Comparison of ENCODE assay signal across 26 cellular contexts in genomic region chr6:125966569-125966968, GRCh38.
"Had no signal": no experiment of that assay in that cellular context is flagged by ENCODE, and none has a peak within 500 bp of the region (broad histone marks: within the 10 kb centered on the region; RNA-seq: fewer than 3 reads in every experiment).

No MANE protein-coding gene starts in this region.

- H3K9me3 ChIP-seq: ascending aorta, lower lobe of right lung, stomach, thoracic aorta, vagina had no signal

- H3K36me3 ChIP-seq: brain microvascular endothelial cell, thoracic aorta had no signal

- DNase-seq: activated CD4-positive, alpha-beta T cell treated with anti-CD3 and anti-CD28 coated beads, Interleukin-2, amount 10 ng/mL, durations not matched to agents 24 days and 14 days; activated CD8-positive, alpha-beta T cell treated with anti-CD3 and anti-CD28 coated beads, Interleukin-2, amount 10 ng/mL, durations not matched to agents 7 days and 5 days; activated gamma-delta T cell treated with Interleukin-2 at 50 U/mL for 16 hours; brain microvascular endothelial cell; caudate nucleus; effector memory CD8-positive, alpha-beta T cell; foreskin melanocyte; lower lobe of right lung; naive B cell; occipital lobe; small intestine; stimulated activated CD4-positive, alpha-beta T cell treated with anti-CD3 and anti-CD28 coated beads, Interleukin-2, amount 100 ng/mL, for 24 hours; stomach had no signal

- H3K4me1 ChIP-seq: lower lobe of right lung, vagina had no signal

- H3K4me3 ChIP-seq: ascending aorta, lower lobe of right lung, stomach, thoracic aorta, vagina had no signal

- H3K4me1 Mint-ChIP-seq: neural crest cell had no signal

- H3K9me3 Mint-ChIP-seq: activated CD4-positive, alpha-beta T cell treated with anti-CD3 and anti-CD28 coated beads, Interleukin-2, amount 10 ng/mL, durations not matched to agents 24 days and 14 days; activated naive CD4-positive, alpha-beta T cell treated with anti-CD3 and anti-CD28 coated beads, Interleukin-2, amount 50 U/mL, for 24 hours; activated T-helper 1 cell treated with anti-CD3 and anti-CD28 coated beads, Interleukin-12 subunit alpha, Interleukin-12 subunit beta, Interleukin-2, Interleukin-4 antibody, amounts not matched to agents 30 ng/mL and 10 ng/mL and 1 ng/mL, durations not matched to agents 14 hours and 24 hours and 36 hours; effector memory CD8-positive, alpha-beta T cell; naive B cell; neural crest cell; stimulated activated memory B cell treated with anti-CD40 and anti-IgM and Interleukin-4, amounts not matched to agents 10 μg/mL and 1 μg/mL and 100 μg/mL, for 72 hours; type B pancreatic cell had no signal

- H3K4me3 Mint-ChIP-seq: activated CD4-positive, alpha-beta T cell treated with anti-CD3 and anti-CD28 coated beads, Interleukin-2, amount 10 ng/mL, durations not matched to agents 24 days and 14 days; activated CD8-positive, alpha-beta T cell treated with anti-CD3 and anti-CD28 coated beads, Interleukin-2, amount 10 ng/mL, durations not matched to agents 7 days and 5 days; activated naive CD4-positive, alpha-beta T cell treated with anti-CD3 and anti-CD28 coated beads, Interleukin-2, amount 50 U/mL, for 24 hours; activated T-helper 1 cell treated with anti-CD3 and anti-CD28 coated beads, Interleukin-12 subunit alpha, Interleukin-12 subunit beta, Interleukin-2, Interleukin-4 antibody, amounts not matched to agents 30 ng/mL and 10 ng/mL and 1 ng/mL, durations not matched to agents 14 hours and 24 hours and 36 hours; effector memory CD8-positive, alpha-beta T cell; neural crest cell; stimulated activated memory B cell treated with anti-CD40 and anti-IgM and Interleukin-4, amounts not matched to agents 10 μg/mL and 1 μg/mL and 100 μg/mL, for 72 hours; type B pancreatic cell had no signal

- ATAC-seq: activated CD8-positive, alpha-beta T cell treated with anti-CD3 and anti-CD28 coated beads, Interleukin-2, amount 10 ng/mL, durations not matched to agents 7 days and 5 days; effector memory CD8-positive, alpha-beta T cell; esophagus mucosa; left lobe of liver; lower lobe of right lung; sciatic nerve; stimulated activated memory B cell treated with anti-CD40 and anti-IgM and Interleukin-4, amounts not matched to agents 10 μg/mL and 1 μg/mL and 100 μg/mL, for 72 hours had no signal

- FAIRE-seq: colon, endothelial cell of umbilical vein, small intestine had no signal

- H3K27ac Mint-ChIP-seq: activated CD4-positive, alpha-beta T cell treated with anti-CD3 and anti-CD28 coated beads, Interleukin-2, amount 10 ng/mL, durations not matched to agents 24 days and 14 days; activated CD8-positive, alpha-beta T cell treated with anti-CD3 and anti-CD28 coated beads, Interleukin-2, amount 10 ng/mL, durations not matched to agents 7 days and 5 days; activated naive CD4-positive, alpha-beta T cell treated with anti-CD3 and anti-CD28 coated beads, Interleukin-2, amount 50 U/mL, for 24 hours; activated T-helper 1 cell treated with anti-CD3 and anti-CD28 coated beads, Interleukin-12 subunit alpha, Interleukin-12 subunit beta, Interleukin-2, Interleukin-4 antibody, amounts not matched to agents 30 ng/mL and 10 ng/mL and 1 ng/mL, durations not matched to agents 14 hours and 24 hours and 36 hours; stimulated activated memory B cell treated with anti-CD40 and anti-IgM and Interleukin-4, amounts not matched to agents 10 μg/mL and 1 μg/mL and 100 μg/mL, for 72 hours; type B pancreatic cell had no signal

- H3K27ac ChIP-seq: ascending aorta, brain microvascular endothelial cell, lower lobe of right lung, stomach, thoracic aorta, vagina had no signal

- H3K27me3 Mint-ChIP-seq: activated CD4-positive, alpha-beta T cell treated with anti-CD3 and anti-CD28 coated beads, Interleukin-2, amount 10 ng/mL, durations not matched to agents 24 days and 14 days; activated naive CD4-positive, alpha-beta T cell treated with anti-CD3 and anti-CD28 coated beads, Interleukin-2, amount 50 U/mL, for 24 hours; effector memory CD8-positive, alpha-beta T cell; naive B cell; stimulated activated memory B cell treated with anti-CD40 and anti-IgM and Interleukin-4, amounts not matched to agents 10 μg/mL and 1 μg/mL and 100 μg/mL, for 72 hours; type B pancreatic cell had no signal

- H3K27me3 ChIP-seq: ascending aorta, brain microvascular endothelial cell, stomach, vagina had no signal
